27 cellular contexts compared by ENCODE assay signal in the genomic region with DNA sequence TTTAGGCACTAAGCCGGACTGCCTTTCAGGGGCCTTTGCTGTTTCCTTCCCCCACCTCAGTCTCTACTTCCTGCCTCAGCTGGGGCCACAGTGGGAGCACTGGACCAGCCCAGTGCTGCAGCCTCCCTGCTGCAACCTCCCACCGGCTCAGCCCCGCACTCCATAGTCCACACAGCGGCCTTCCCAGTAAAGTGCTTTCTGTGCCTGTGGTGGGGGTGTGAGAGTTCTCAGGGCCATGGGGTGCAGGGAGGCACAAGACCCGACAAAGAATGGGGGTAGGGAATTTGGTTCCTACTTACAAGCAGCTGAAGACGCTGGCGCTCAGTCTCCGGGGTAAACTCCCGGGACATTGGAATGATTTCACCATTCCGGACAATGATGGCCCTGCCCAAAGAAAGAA. TPM values are rescaled to one million over a fixed set of nuclear protein-coding genes. Genes with fewer than 3 reads are reported as not detected.
"Had no signal": no experiment of that assay in that cellular context is flagged by ENCODE, and none has a peak within 500 bp of the region (broad histone marks: within the 10 kb centered on the region; RNA-seq: fewer than 3 reads in every experiment).

No MANE protein-coding gene starts in this region.

- H3K36me3 Mint-ChIP-seq: activated naive CD8-positive, alpha-beta T cell treated with anti-CD3 and anti-CD28 coated beads, Interleukin-2, amount 10 ng/mL, durations not matched to agents 7 days and 5 days; brain; memory B cell; naive thymus-derived CD8-positive, alpha-beta T cell; stimulated activated naive B cell treated with anti-CD40 and anti-IgM and Interleukin-4, amounts not matched to agents 10 μg/mL and 1 μg/mL and 100 μg/mL, for 72 hours had no signal

- H3K4me3 ChIP-seq: ascending aorta, gastrocnemius medialis, neural progenitor cell, sigmoid colon, stomach, thyroid gland, upper lobe of right lung had no signal

- H3K27me3 ChIP-seq: ascending aorta, gastrocnemius medialis, sigmoid colon, stomach, thyroid gland, upper lobe of right lung had no signal

- H3K4me3 Mint-ChIP-seq: activated naive CD8-positive, alpha-beta T cell treated with anti-CD3 and anti-CD28 coated beads, Interleukin-2, amount 10 ng/mL, durations not matched to agents 7 days and 5 days; activated T-cell treated with anti-CD3 and anti-CD28 coated beads, Interleukin-2, amount 50 U/mL, for 72 hours; memory B cell; naive thymus-derived CD8-positive, alpha-beta T cell; neural progenitor cell; stimulated activated naive B cell treated with anti-CD40 and anti-IgM and Interleukin-4, amounts not matched to agents 10 μg/mL and 1 μg/mL and 100 μg/mL, for 72 hours; T-helper 2 cell treated with Interferon-gamma antibody and Interleukin-4, amounts not matched to agents 5 μg/mL and 100 μg/mL, for 36 hours had no signal

- ATAC-seq: activated T-cell treated with anti-CD3 and anti-CD28 coated beads, Interleukin-2, amount 50 U/mL, for 72 hours; gastrocnemius medialis; naive thymus-derived CD8-positive, alpha-beta T cell; stimulated activated naive B cell treated with anti-CD40 and anti-IgM and Interleukin-4, amounts not matched to agents 10 μg/mL and 1 μg/mL and 100 μg/mL, for 72 hours; upper lobe of right lung had no signal

- H3K9me3 Mint-ChIP-seq: activated naive CD8-positive, alpha-beta T cell treated with anti-CD3 and anti-CD28 coated beads, Interleukin-2, amount 10 ng/mL, durations not matched to agents 7 days and 5 days; activated T-cell treated with anti-CD3 and anti-CD28 coated beads, Interleukin-2, amount 50 U/mL, for 72 hours; brain; memory B cell; naive thymus-derived CD8-positive, alpha-beta T cell; neural progenitor cell; stimulated activated naive B cell treated with anti-CD40 and anti-IgM and Interleukin-4, amounts not matched to agents 10 μg/mL and 1 μg/mL and 100 μg/mL, for 72 hours; T-helper 2 cell treated with Interferon-gamma antibody and Interleukin-4, amounts not matched to agents 5 μg/mL and 100 μg/mL, for 36 hours had no signal

- H3K9me3 ChIP-seq: ascending aorta, gastrocnemius medialis, sigmoid colon, stomach, thyroid gland, upper lobe of right lung had no signal

- H3K27me3 Mint-ChIP-seq: memory B cell; stimulated activated naive B cell treated with anti-CD40 and anti-IgM and Interleukin-4, amounts not matched to agents 10 μg/mL and 1 μg/mL and 100 μg/mL, for 72 hours had no signal

- H3K36me3 ChIP-seq: ascending aorta, gastrocnemius medialis, neural progenitor cell, sigmoid colon, stomach, thyroid gland, upper lobe of right lung had no signal

- H3K27ac ChIP-seq: ascending aorta, neural progenitor cell, sigmoid colon, stomach, thyroid gland, upper lobe of right lung had no signal

- H3K9ac ChIP-seq: neural progenitor cell had no signal

- H3K27ac Mint-ChIP-seq: activated naive CD8-positive, alpha-beta T cell treated with anti-CD3 and anti-CD28 coated beads, Interleukin-2, amount 10 ng/mL, durations not matched to agents 7 days and 5 days; activated T-cell treated with anti-CD3 and anti-CD28 coated beads, Interleukin-2, amount 50 U/mL, for 72 hours; brain; memory B cell; naive thymus-derived CD8-positive, alpha-beta T cell; neural progenitor cell; progenitor cell of endocrine pancreas; stimulated activated naive B cell treated with anti-CD40 and anti-IgM and Interleukin-4, amounts not matched to agents 10 μg/mL and 1 μg/mL and 100 μg/mL, for 72 hours; T-helper 2 cell treated with Interferon-gamma antibody and Interleukin-4, amounts not matched to agents 5 μg/mL and 100 μg/mL, for 36 hours had no signal

- DNase-seq: activated CD4-positive, alpha-beta T cell treated with anti-CD3 and anti-CD28 coated beads for 4 hours; activated CD4-positive, alpha-beta T cell treated with anti-CD3 and anti-CD28 coated beads, Interleukin-2, amount 50 U/mL, for 4 hours; activated naive CD4-positive, alpha-beta T cell treated with Interleukin-2 at 50 U/mL for 16 hours; activated naive CD8-positive, alpha-beta T cell treated with anti-CD3 and anti-CD28 coated beads, Interleukin-2, amount 10 ng/mL, durations not matched to agents 7 days and 5 days; activated T-cell treated with anti-CD3 and anti-CD28 coated beads for 4 hours; activated T-cell treated with anti-CD3 and anti-CD28 coated beads, Interleukin-2, amount 50 U/mL, for 72 hours; caudate nucleus; effector CD8-positive, alpha-beta T cell; gastrocnemius medialis; glutamatergic neuron; sigmoid colon; small intestine; stimulated activated CD4-positive, alpha-beta T cell treated with anti-CD3 and anti-CD28 coated beads, Interleukin-1b, Interleukin-23, amount 100 ng/mL, for 48 hours; stimulated activated CD4-positive, alpha-beta T cell treated with anti-CD3 and anti-CD28 coated beads, Interleukin-4, amount 100 ng/mL, for 4 hours; stimulated activated CD8-positive, alpha-beta memory T cell treated with anti-CD3 and anti-CD28 coated beads, Interleukin-4, amount 100 ng/mL, for 48 hours; stimulated activated naive B cell treated with anti-CD40 and anti-IgM and Interleukin-4, amounts not matched to agents 10 μg/mL and 1 μg/mL and 100 μg/mL, for 72 hours; stomach; T-helper 1 cell; thyroid gland; upper lobe of right lung had no signal

RNA-seq across cellular contexts. Expression of gene PPM1J, which starts 3.5 kb away (rescaled TPM):
- polyA plus RNA-seq: naive thymus-derived CD8-positive, alpha-beta T cell had no signal
